13 cellular contexts compared by ENCODE assay signal in genomic region chr4:89134775-89135319, GRCh38. TPM values are rescaled to one million over a fixed set of nuclear protein-coding genes. Genes with fewer than 3 reads are reported as not detected.
DNase-seq lines count a peak whose midpoint lies in the region; ATAC-seq and FAIRE-seq lines count a peak whose summit lies in the region.
"Had no signal": no experiment of that assay in that cellular context is flagged by ENCODE, and none has a peak within 500 bp of the region (broad histone marks: within the 10 kb centered on the region; RNA-seq: fewer than 3 reads in every experiment).

No MANE protein-coding gene starts in this region.

- no peak overlapping the region for H3K4me3 Mint-ChIP-seq in stimulated activated effector memory CD8-positive, alpha-beta T cell treated with anti-CD3 and anti-CD28 coated beads, Interleukin-12 subunit alpha, Interleukin-12 subunit beta, amount 100 ng/mL, for 72 hours
- H3K4me3 Mint-ChIP-seq: dendritic cell treated with granulocyte-macrophage colony-stimulating factor and Interleukin-4, amounts not matched to agents 40 ng/mL and 50 ng/mL, for 4 days had no signal

- no peaks in the 10 kb centered on the region for H3K36me3 Mint-ChIP-seq in stimulated activated effector memory CD8-positive, alpha-beta T cell treated with anti-CD3 and anti-CD28 coated beads, Interleukin-12 subunit alpha, Interleukin-12 subunit beta, amount 100 ng/mL, for 72 hours

- peak; percentile 94 for FAIRE-seq in endometrium (lab: Jason Lieb, UNC)
- FAIRE-seq in GM19239 (lab: Jason Lieb, UNC), result no peak
- FAIRE-seq in urothelium cell line (lab: Jason Lieb, UNC), result no peak

- DNase-seq in A172 (ENCODE audit: low spot score) (peak; percentile 70), NCI-H226 (peak; percentile 77), medulla oblongata (ENCODE audit: extremely low spot score) (peak; percentile 56), GM19239 (ENCODE audit: insufficient read length, low spot score) (no peak), urothelium cell line (ENCODE audit: low spot score) (no peak)
- no peak for DNase-seq in stimulated activated effector memory CD8-positive, alpha-beta T cell treated with anti-CD3 and anti-CD28 coated beads, Interleukin-12 subunit alpha, Interleukin-12 subunit beta, amount 100 ng/mL, for 72 hours (ENCODE audit: low spot score in 2 of 2)
- no peak for DNase-seq in activated CD4-positive, alpha-beta T cell treated with anti-CD3 and anti-CD28 coated beads for 48 hours
- DNase-seq: AML-193, islet precursor cell, Kasumi-1, NCI-H510A treated with DMSO at 0.1 percent for 48 hours had no signal

- ATAC-seq in stimulated activated effector memory CD8-positive, alpha-beta T cell treated with anti-CD3 and anti-CD28 coated beads, Interleukin-12 subunit alpha, Interleukin-12 subunit beta, amount 100 ng/mL, for 72 hours, result no peak

- H3K27ac Mint-ChIP-seq in stimulated activated effector memory CD8-positive, alpha-beta T cell treated with anti-CD3 and anti-CD28 coated beads, Interleukin-12 subunit alpha, Interleukin-12 subunit beta, amount 100 ng/mL, for 72 hours, result no peak overlapping the region
- H3K27ac Mint-ChIP-seq: dendritic cell treated with granulocyte-macrophage colony-stimulating factor and Interleukin-4, amounts not matched to agents 40 ng/mL and 50 ng/mL, for 4 days had no signal

- H3K9me3 Mint-ChIP-seq in stimulated activated effector memory CD8-positive, alpha-beta T cell treated with anti-CD3 and anti-CD28 coated beads, Interleukin-12 subunit alpha, Interleukin-12 subunit beta, amount 100 ng/mL, for 72 hours, result no peaks in the 10 kb centered on the region
- H3K9me3 Mint-ChIP-seq: dendritic cell treated with granulocyte-macrophage colony-stimulating factor and Interleukin-4, amounts not matched to agents 40 ng/mL and 50 ng/mL, for 4 days had no signal

- H3K4me1 Mint-ChIP-seq in stimulated activated effector memory CD8-positive, alpha-beta T cell treated with anti-CD3 and anti-CD28 coated beads, Interleukin-12 subunit alpha, Interleukin-12 subunit beta, amount 100 ng/mL, for 72 hours, result no peaks in the 10 kb centered on the region

RNA-seq across cellular contexts. Expression of gene TIGD2, which starts 23.5 kb away (rescaled TPM):
- total RNA-seq in A172 (2014; rRNA removed; shearing (Covaris generic)), result 10.2 and 16.6 TPM in 2 replicates

Comparison
In these comparisons a context has a peak if more than half of its experiments do, and no peak if none do; other contexts are left out.
1. DNase-seq: peak in A172 (single experiment), NCI-H226 (single experiment) and medulla oblongata (single experiment); none in GM19239 (single experiment), urothelium cell line (single experiment), stimulated activated effector memory CD8-positive, alpha-beta T cell treated with anti-CD3 and anti-CD28 coated beads, Interleukin-12 subunit alpha, Interleukin-12 subunit beta, amount 100 ng/mL, for 72 hours (0 of 2) and activated CD4-positive, alpha-beta T cell treated with anti-CD3 and anti-CD28 coated beads for 48 hours (single experiment).